In genomic region chr22:37503183-37503683, GRCh38 we compare ENCODE assay signal across 18 cellular contexts. TPM values are rescaled to one million over a fixed set of nuclear protein-coding genes. Genes with fewer than 3 reads are reported as not detected.
A peak's percentile ranks its signal among the peaks of the same experiment; 100 is the strongest.
DNase-seq lines count a peak whose midpoint lies in the region; FAIRE-seq and TF ChIP-seq lines count a peak whose summit lies in the region.
"Had no signal": no experiment of that assay in that cellular context is flagged by ENCODE, and none has a peak within 500 bp of the region (broad histone marks: within the 10 kb centered on the region; RNA-seq: fewer than 3 reads in every experiment).

No MANE protein-coding gene starts in this region.

- WGBS in H1 (ENCODE audit: extremely low coverage in 1 of 2, insufficient coverage in 1 of 2, insufficient read length in 1 of 2, insufficient replicate concordance in 2 of 2, low coverage in 1 of 2, low lambda C conversion rate in 2 of 2, missing lambda C conversion rate in 1 of 2), 2 experiments: 92% methylated on average over 2 of the region's 3 CpGs; no CpG with 5 or more reads in 1 of the 2 experiments
- WGBS in tibial nerve, 2 donors: 87 to 98% methylated on average over 3 of the region's 3 CpGs

- H3K27me3 ChIP-seq in PC-9 (ENCODE audit: insufficient read depth, low read depth) (no peaks in the 10 kb centered on the region), H1 (replicated peaks in 1 of 4; ENCODE audit: control insufficient read depth in 3 of 4, extremely low read depth in 1 of 4, insufficient read depth in 3 of 4, low read length in 3 of 4) (no peaks in the 10 kb centered on the region; a peak in 1 of 7 replicates), muscle layer of duodenum (ENCODE audit: low read depth, low read length) (no peaks in the 10 kb centered on the region), tibial nerve (no peaks in the 10 kb centered on the region)

- H3K4me3 ChIP-seq in PC-9 (no peak overlapping the region), H1 (ENCODE audit: extremely low read depth in 1 of 4, insufficient read depth in 2 of 4, low read depth in 3 of 4, low read length in 4 of 4) (no peak overlapping the region), muscle layer of duodenum (ENCODE audit: low read depth in 1 of 2, low read length in 2 of 2) (no peak overlapping the region), tibial nerve (no peak overlapping the region)

- TF ChIP-seq POLR2A in H1 (IDR thresholded peaks at IDR 0.05; ENCODE audit: control extremely low read depth in 1 of 2, low read depth in 2 of 2, low read length in 2 of 2) (no peak), tibial nerve (IDR thresholded peaks at IDR 0.05) (no peak), H54 (IDR thresholded peaks at IDR 0.05; ENCODE audit: low read depth, low read length) (no peak)

- H3K27ac ChIP-seq in PC-9 (peak overlapping the region; percentile 52), H1 (ENCODE audit: low read depth, low read length) (no peak overlapping the region), muscle layer of duodenum (ENCODE audit: low read length) (peak overlapping the region; percentile 76), tibial nerve (peak overlapping the region; percentile 9 to 85 (median 76))

- no peak for FAIRE-seq in H1 (lab: Jason Lieb, UNC)
- no peak for FAIRE-seq in H54 (lab: Jason Lieb, UNC)
- FAIRE-seq: bronchial epithelial cell, frontal cortex had no signal

- no peak overlapping the region for H3K14ac ChIP-seq in H1 (ENCODE audit: insufficient read length)

- peak overlapping the region; percentile 30; the same call in 1 of the 2 replicates for H3K4me2 ChIP-seq in PC-9
- H3K4me2 ChIP-seq in H1 (ENCODE audit: insufficient read depth in 1 of 2, low read depth in 2 of 2, low read length in 2 of 2): no peak overlapping the region

- peaks cover 47% of the 10 kb centered on the region for H3F3A ChIP-seq in PC-9 (ENCODE audit: insufficient read depth, low read depth)

- no TSS peak for BruUV-seq in PC-9 (replicated peaks; lab: Mats Ljungman, UMichigan)

- H4K91ac ChIP-seq in H1 (replicated peaks; ENCODE audit: insufficient read length, low read length): no peak overlapping the region

- peaks cover 23% of the 10 kb centered on the region for H3K36me3 ChIP-seq in PC-9 (ENCODE audit: low read depth)
- H3K36me3 ChIP-seq in H1 (ENCODE audit: control insufficient read depth in 2 of 4, insufficient read depth in 4 of 4, low read length in 3 of 4): no peaks in the 10 kb centered on the region; a peak in 2 of 8 replicates
- no peaks in the 10 kb centered on the region for H3K36me3 ChIP-seq in muscle layer of duodenum (ENCODE audit: control insufficient read depth in 1 of 2, insufficient read depth in 2 of 2, low read length in 2 of 2)
- peaks cover 0 to 58% (median 0%) of the 10 kb centered on the region in 3 donors for H3K36me3 ChIP-seq in tibial nerve

- H3K23ac ChIP-seq in H1 (ENCODE audit: insufficient read length): no peak overlapping the region

- no peak overlapping the region for H3K9ac ChIP-seq in H1 (replicated peaks in 1 of 4; ENCODE audit: extremely low read depth in 1 of 4, low read depth in 3 of 4, low read length in 3 of 4)

- no peak overlapping the region; the same call in 1 of the 2 replicates for H4K8ac ChIP-seq in H1 (ENCODE audit: extremely low read depth, insufficient read depth, low read length)

- H4K5ac ChIP-seq in H1 (ENCODE audit: insufficient read length, low read depth, low read length): no peak overlapping the region

- peak overlapping the region; percentile 18; the same call in 1 of the 2 replicates for H2BK20ac ChIP-seq in H1 (ENCODE audit: low read length)

- H2BK5ac ChIP-seq in H1 (ENCODE audit: low read depth, low read length): no peak overlapping the region

- no peak overlapping the region for H2AFZ ChIP-seq in PC-9
- no peak overlapping the region for H2AFZ ChIP-seq in H1 (ENCODE audit: low read length)

- TF ChIP-seq EP300 in H1 (IDR thresholded peaks at IDR 0.05; ENCODE audit: borderline replicate concordance in 1 of 2, low read depth in 2 of 2, low read length in 2 of 2) (no peak), tibial nerve (IDR thresholded peaks at IDR 0.05) (no peak)

- CTCF ChIA-PET in PC-9 (lab: Charles Lee): interaction anchor here (0.6 kb wide), 1 partner anchor 86 kb away, joined by 3 read pairs; no protein-coding TSS in a partner anchor
- CTCF ChIA-PET in H1 (lab: Charles Lee; ENCODE audit: partially characterized antibody): interaction anchor here (1.1 to 7.3 kb wide), 2 partner anchors 10 to 44 kb away, joined by 3 to 45 read pairs; no protein-coding TSS in a partner anchor

- H3K9me3 ChIP-seq in PC-9 (ENCODE audit: insufficient read depth, low read depth) (no peaks in the 10 kb centered on the region), H1 (ENCODE audit: insufficient read depth in 2 of 2, low read depth in 1 of 2, low read length in 1 of 2) (no peaks in the 10 kb centered on the region), muscle layer of duodenum (ENCODE audit: control insufficient read depth in 1 of 2, low read length in 2 of 2) (no peaks in the 10 kb centered on the region), tibial nerve (no peaks in the 10 kb centered on the region)

- no peak overlapping the region for H2BK12ac ChIP-seq in H1 (ENCODE audit: low read depth, low read length)

- H2AK5ac ChIP-seq in H1 (ENCODE audit: low read depth, low read length): no peak overlapping the region

- H2BK15ac ChIP-seq in H1 (ENCODE audit: low read length): no peak overlapping the region

- no peak overlapping the region for H3K56ac ChIP-seq in H1 (replicated peaks; ENCODE audit: insufficient read length, low read depth, low read length)

- no peak overlapping the region for H2BK120ac ChIP-seq in H1 (replicated peaks; ENCODE audit: low read depth, low read length)

- H3K79me2 ChIP-seq in PC-9 (ENCODE audit: low read depth): peaks cover 2% of the 10 kb centered on the region; the same call in 1 of the 2 replicates
- no peaks in the 10 kb centered on the region for H3K79me2 ChIP-seq in H1 (ENCODE audit: control insufficient read depth in 1 of 2, insufficient read depth in 2 of 2, low read length in 2 of 2)

- TF ChIP-seq CTCF in PC-9 (conservative IDR thresholded peaks at IDR 0.05): no peak
- no peak for TF ChIP-seq CTCF in H1 (IDR thresholded peaks at IDR 0.05; ENCODE audit: control extremely low read depth in 1 of 3, insufficient read depth in 1 of 3, low read depth in 1 of 3, low read length in 3 of 3)
- no peak for TF ChIP-seq CTCF in tibial nerve (IDR thresholded peaks at IDR 0.05)

- POLR2A ChIA-PET in PC-9 (lab: Charles Lee; ENCODE audit: unreplicated experiment) (interaction anchor here (0.7 kb wide), 1 partner anchor 14 kb away, joined by 5 read pairs; no protein-coding TSS in a partner anchor), H1 (lab: Charles Lee; ENCODE audit: partially characterized antibody) (no interaction called here)

- intact Hi-C loops in PC-9 (cut with micrococcal nuclease; ENCODE audit: unreplicated experiment): no loop called here

- H3K23me2 ChIP-seq in H1 (ENCODE audit: low read depth, low read length): no peaks in the 10 kb centered on the region

- H3K9me2 ChIP-seq in PC-9 (ENCODE audit: insufficient read depth): no peaks in the 10 kb centered on the region

- no peaks in the 10 kb centered on the region for H3K79me1 ChIP-seq in H1 (ENCODE audit: low read depth, low read length)

- H3K18ac ChIP-seq in H1 (ENCODE audit: extremely low read depth, low read length): no peak overlapping the region

- peaks cover 35% of the 10 kb centered on the region for H3K4me1 ChIP-seq in PC-9 (replicated peaks; ENCODE audit: insufficient read depth)
- peaks cover 0 to 19% (median 9%) of the 10 kb centered on the region in 4 experiments; a peak in 5 of 7 replicates for H3K4me1 ChIP-seq in H1 (replicated peaks in 1 of 4; ENCODE audit: control insufficient read depth in 3 of 4, insufficient read depth in 4 of 4, low read length in 3 of 4)
- peaks cover 0 to 11% of the 10 kb centered on the region in 2 donors for H3K4me1 ChIP-seq in muscle layer of duodenum (ENCODE audit: control insufficient read depth in 1 of 2, insufficient read depth in 2 of 2, low read length in 2 of 2)
- H3K4me1 ChIP-seq in tibial nerve: peaks cover 0 to 54% (median 25%) of the 10 kb centered on the region in 4 donors

- H3K4ac ChIP-seq in H1 (replicated peaks; ENCODE audit: insufficient read length, low read depth, low read length): no peak overlapping the region

- H4K20me1 ChIP-seq in PC-9 (ENCODE audit: insufficient read depth): no peaks in the 10 kb centered on the region
- no peaks in the 10 kb centered on the region for H4K20me1 ChIP-seq in H1 (replicated peaks in 1 of 2; ENCODE audit: control insufficient read depth in 1 of 2, insufficient read depth in 2 of 2, low read length in 2 of 2)

- TF ChIP-seq RAD21 in H1 (IDR thresholded peaks at IDR 0.05 in 1 of 2, conservative IDR thresholded peaks at IDR 0.05 in 1 of 2; ENCODE audit: low read depth in 2 of 2, low read length in 2 of 2): no peak

- DNase-seq in PC-9 (no peak), H1 (ENCODE audit: low read depth in 1 of 2, low spot score in 2 of 2) (no peak), tibial nerve (ENCODE audit: low spot score in 2 of 2) (no peak), mesenteric fat pad (ENCODE audit: low spot score) (no peak), H54 (ENCODE audit: insufficient read length, low spot score) (no peak)
- no peak for DNase-seq in stimulated activated CD4-positive, alpha-beta T cell treated with anti-CD3 and anti-CD28 coated beads, Interleukin-4, amount 100 ng/mL, for 24 hours
- DNase-seq: activated CD4-positive, CD25-positive, alpha-beta regulatory T cell treated with anti-CD3 and anti-CD28 coated beads, Interleukin-2, amount 50 U/mL, for 72 hours; activated CD8-positive, alpha-beta memory T cell treated with anti-CD3 and anti-CD28 coated beads, Interleukin-2, amount 50 U/mL, for 4 hours; activated naive CD4-positive, alpha-beta T cell treated with anti-CD3 and anti-CD28 coated beads, Interleukin-2, amount 10 ng/mL, durations not matched to agents 7 days and 5 days; C1 segment of cervical spinal cord; DND-41; effector memory CD4-positive, alpha-beta T cell; midbrain; NCI-H82; T-helper 2 cell had no signal

RNA-seq across cellular contexts. Expression of gene CARD10, which starts 16.0 kb away (rescaled TPM):
- 63.9 and 76.7 TPM in 2 replicates for total RNA-seq in PC-9 (2021)
- 14.4 and 14.6 TPM in 2 replicates for total RNA-seq in H1 (2021; fragmentation: NEBNext Ultra II Directional; extraction: Animal tissue kit (Norgen Biotek cat#: 25700))
- polyA plus RNA-seq in H1 (2011; rRNA removed): 13.5 and 17.4 TPM in 2 replicates
- polyA plus RNA-seq in H1 (2011; cell fraction: cytosol; rRNA removed): 11.2 TPM
- 23.7 TPM for polyA plus RNA-seq in H1 (2011; cell fraction: nucleus; rRNA removed)
- 7.9 to 13.1 TPM (median 11.6 TPM) in 4 replicates for polyA plus RNA-seq in H1 (2012, experiment 1 of 2)
- 11.4 TPM for polyA plus RNA-seq in H1 (2012, experiment 2 of 2)
- polyA plus RNA-seq in H1 (2013, experiment 1 of 2): 9.2 TPM
- polyA plus RNA-seq in H1 (2013, experiment 2 of 2): 9.2 TPM
- 6.8 and 7.5 TPM in 2 replicates for polyA minus RNA-seq in H1 (2011; rRNA and poly(A)+ RNA removed)
- 11.4 TPM for polyA minus RNA-seq in H1 (2011; cell fraction: cytosol; rRNA and poly(A)+ RNA removed)
- polyA minus RNA-seq in H1 (2011; cell fraction: nucleus; rRNA and poly(A)+ RNA removed): 5.0 TPM
- total RNA-seq in tibial nerve: 10 to 100 TPM; 12.5 to 21.6 (median 17.0) TPM
- total RNA-seq in mesenteric fat pad: 10.8 TPM

RNA-seq across cellular contexts. Expression of gene MFNG, which starts 17.0 kb away (rescaled TPM):
- total RNA-seq in PC-9 (2021): 26.0 and 28.1 TPM in 2 replicates
- 1.7 and 1.8 TPM in 2 replicates for total RNA-seq in H1 (2021; fragmentation: NEBNext Ultra II Directional; extraction: Animal tissue kit (Norgen Biotek cat#: 25700))
- polyA plus RNA-seq in H1 (2011; rRNA removed): 5.5 and 8.0 TPM in 2 replicates
- polyA plus RNA-seq in H1 (2011; cell fraction: cytosol; rRNA removed): 5.4 TPM
- 11.5 TPM for polyA plus RNA-seq in H1 (2011; cell fraction: nucleus; rRNA removed)
- polyA plus RNA-seq in H1 (2012, experiment 1 of 2): 1.7 to 3.1 TPM (median 2.6 TPM) in 4 replicates
- polyA plus RNA-seq in H1 (2012, experiment 2 of 2): 1.5 TPM
- 2.4 TPM for polyA plus RNA-seq in H1 (2013, experiment 1 of 2)
- 2.8 TPM for polyA plus RNA-seq in H1 (2013, experiment 2 of 2)
- polyA minus RNA-seq in H1 (2011; rRNA and poly(A)+ RNA removed): 1.3 and 1.6 TPM in 2 replicates
- 6.8 TPM for polyA minus RNA-seq in H1 (2011; cell fraction: cytosol; rRNA and poly(A)+ RNA removed)
- polyA minus RNA-seq in H1 (2011; cell fraction: nucleus; rRNA and poly(A)+ RNA removed): 4.9 TPM
- total RNA-seq in tibial nerve: 10 to 100 TPM; 11.7 to 24.9 (median 19.4) TPM
- total RNA-seq in mesenteric fat pad: 33.6 TPM

RNA-seq across cellular contexts. Expression of gene CDC42EP1, which starts 57.0 kb away (rescaled TPM):
- total RNA-seq in PC-9 (2021) (94.0 and 110 TPM in 2 replicates), tibial nerve (10 to 100 TPM; 28.4 to 53.4 (median 33.4) TPM), mesenteric fat pad (102 TPM)
- total RNA-seq in H1 (2021; fragmentation: NEBNext Ultra II Directional; extraction: Animal tissue kit (Norgen Biotek cat#: 25700)): 10.1 and 11.2 TPM in 2 replicates
- polyA plus RNA-seq in H1 (2011; rRNA removed): 8.3 and 15.4 TPM in 2 replicates
- polyA plus RNA-seq in H1 (2011; cell fraction: cytosol; rRNA removed): 5.3 TPM
- polyA plus RNA-seq in H1 (2011; cell fraction: nucleus; rRNA removed): 7.8 TPM
- polyA plus RNA-seq in H1 (2012, experiment 1 of 2): 5.5 to 11.6 TPM (median 10.8 TPM) in 4 replicates
- polyA plus RNA-seq in H1 (2012, experiment 2 of 2): 8.9 TPM
- polyA plus RNA-seq in H1 (2013, experiment 1 of 2): 11.0 TPM
- 10.5 TPM for polyA plus RNA-seq in H1 (2013, experiment 2 of 2)
- polyA minus RNA-seq in H1 (2011; rRNA and poly(A)+ RNA removed): 2.1 and 2.2 TPM in 2 replicates
- polyA minus RNA-seq in H1 (2011; cell fraction: cytosol; rRNA and poly(A)+ RNA removed): 4.3 TPM
- polyA minus RNA-seq in H1 (2011; cell fraction: nucleus; rRNA and poly(A)+ RNA removed): 5.1 TPM
